11 cellular contexts compared by ENCODE assay signal in genomic region chr18:79962311-79962710, GRCh38. TPM values are rescaled to one million over a fixed set of nuclear protein-coding genes. Genes with fewer than 3 reads are reported as not detected.
DNase-seq lines count a peak whose midpoint lies in the region; TF ChIP-seq lines count a peak whose summit lies in the region.
"Had no signal": no experiment of that assay in that cellular context is flagged by ENCODE, and none has a peak within 500 bp of the region (broad histone marks: within the 10 kb centered on the region; RNA-seq: fewer than 3 reads in every experiment).

No MANE protein-coding gene starts in this region.

- peak overlapping the region; percentile 42 for H3K9ac ChIP-seq in adipocyte (ENCODE audit: low read length)

- TF ChIP-seq EP300 in sigmoid colon (IDR thresholded peaks at IDR 0.05): no peak

- H3K4me1 ChIP-seq in adipocyte (ENCODE audit: control insufficient read depth, insufficient read depth, low read length): peaks cover 21% of the 10 kb centered on the region
- H3K4me1 ChIP-seq in sigmoid colon: peaks cover 0 to 19% (median 11%) of the 10 kb centered on the region in 4 donors

- intact Hi-C loops in sigmoid colon (cut with DNase I): no loop called here

- H3K36me3 ChIP-seq in adipocyte (ENCODE audit: control insufficient read depth, insufficient read depth, low read length, severe bottlenecking) (peaks cover 7% of the 10 kb centered on the region), sigmoid colon (no peaks in the 10 kb centered on the region)

- TF ChIP-seq CTCF in sigmoid colon (IDR thresholded peaks at IDR 0.05): no peak

- H3K9me3 ChIP-seq in adipocyte (ENCODE audit: control insufficient read depth, low read length): no peaks in the 10 kb centered on the region
- H3K9me3 ChIP-seq in sigmoid colon: no peaks in the 10 kb centered on the region

- H3K4me3 ChIP-seq in adipocyte (ENCODE audit: low read length) (no peak overlapping the region), sigmoid colon (no peak overlapping the region)

- no peaks in the 10 kb centered on the region for H3K27me3 ChIP-seq in adipocyte (replicated peaks; ENCODE audit: control insufficient read depth, insufficient read depth, low read length)
- peaks cover 0 to 39% (median 3%) of the 10 kb centered on the region in 3 donors for H3K27me3 ChIP-seq in sigmoid colon

- no peak overlapping the region for H3K27ac ChIP-seq in sigmoid colon

- no peak for TF ChIP-seq POLR2A in sigmoid colon (IDR thresholded peaks at IDR 0.05)

- DNase-seq in D341Med (ENCODE audit: low spot score) (peak; percentile 43), adipocyte (ENCODE audit: low read depth) (peak; percentile 56), fibroblast of peridontal ligament (ENCODE audit: extremely low read depth) (peak; percentile 37), sigmoid colon (peak; percentile 17), NOMO-1 treated with DMSO at 0.1 percent for 48 hours (lab: John Stamatoyannopoulos, UW; ENCODE audit: unreplicated experiment) (no peak), NCI-H2107 (lab: John Stamatoyannopoulos, UW) (no peak)
- DNase-seq in activated CD8-positive, alpha-beta memory T cell treated with anti-CD3 and anti-CD28 coated beads, Interleukin-2, amount 50 U/mL, for 4 hours: no peak
- DNase-seq in activated CD4-positive, CD25-positive, alpha-beta regulatory T cell (lab: John Stamatoyannopoulos, UW): no peak
- DNase-seq: kidney glomerular epithelial cell, NCI-H1105, NCI-H524 had no signal

- WGBS in sigmoid colon, 2 donors: 77 to 90% methylated on average over 10 of the region's 10 CpGs

RNA-seq across cellular contexts. Expression of gene HSBP1L1, which starts 2.1 kb away (rescaled TPM):
- total RNA-seq in sigmoid colon: 10 to 100 TPM; 15.8 to 21.0 (median 19.3) TPM
- polyA plus RNA-seq in sigmoid colon: 10 to 100 TPM; 37.9 to 86.5 (median 51.1) TPM

RNA-seq across cellular contexts. Expression of gene SLC66A2, which starts 10.9 kb away (rescaled TPM):
- total RNA-seq in sigmoid colon: 10 to 100 TPM; 27.3 to 33.2 (median 32.0) TPM
- polyA plus RNA-seq in sigmoid colon: 10 to 100 TPM; 36.0 to 59.4 (median 49.2) TPM

RNA-seq across cellular contexts. Expression of gene TXNL4A, which starts 26.1 kb away (rescaled TPM):
- 10 to 100 TPM; 16.9 to 32.9 (median 27.1) TPM for total RNA-seq in sigmoid colon
- polyA plus RNA-seq in sigmoid colon: 10 to 100 TPM; 72.9 to 85.3 (median 85.3) TPM

Comparison
In these comparisons a context has a peak if more than half of its experiments do, and no peak if none do; other contexts are left out.
1. DNase-seq: peak in D341Med (single experiment), adipocyte (single experiment), fibroblast of peridontal ligament (single experiment) and sigmoid colon (single experiment); none in activated CD8-positive, alpha-beta memory T cell treated with anti-CD3 and anti-CD28 coated beads, Interleukin-2, amount 50 U/mL, for 4 hours (single experiment), activated CD4-positive, CD25-positive, alpha-beta regulatory T cell (0 of 4), NOMO-1 treated with DMSO at 0.1 percent for 48 hours (single experiment) and NCI-H2107 (single experiment).